ENCODE assay signal across 19 cellular contexts in the genomic region with DNA sequence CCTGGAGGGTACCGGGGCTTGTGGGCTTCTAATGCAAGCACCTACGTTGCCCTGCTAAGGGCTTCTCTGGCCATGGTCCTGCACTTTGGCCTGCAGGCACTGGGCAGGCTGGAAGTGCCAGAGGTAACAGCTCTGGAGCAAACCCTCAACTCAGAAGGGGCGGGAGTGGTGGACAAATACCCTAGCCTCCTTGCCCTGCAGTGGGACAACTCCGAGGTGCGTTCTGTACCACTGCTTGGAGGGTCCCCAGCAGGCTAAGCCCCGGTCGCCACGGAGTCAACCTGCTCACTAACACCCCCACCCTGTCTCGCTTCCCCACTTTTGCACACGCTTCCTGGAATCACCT. TPM values are rescaled to one million over a fixed set of nuclear protein-coding genes. Genes with fewer than 3 reads are reported as not detected.
"Had no signal": no experiment of that assay in that cellular context is flagged by ENCODE, and none has a peak within 500 bp of the region (broad histone marks: within the 10 kb centered on the region; RNA-seq: fewer than 3 reads in every experiment).

No MANE protein-coding gene starts in this region.

- H3K36me3 Mint-ChIP-seq: WTC11 had no signal

- H3K9me3 ChIP-seq: heart left ventricle, tibial nerve, uterus had no signal

- H3K9me3 Mint-ChIP-seq: nephron had no signal

- H3K27me3 ChIP-seq: uterus had no signal

- H3K27ac Mint-ChIP-seq: activated naive CD4-positive, alpha-beta T cell treated with anti-CD3 and anti-CD28 coated beads, Interleukin-2, amount 10 ng/mL, durations not matched to agents 7 days and 5 days; nephron; stimulated activated naive CD8-positive, alpha-beta T cell treated with anti-CD3 and anti-CD28 coated beads, Interleukin-15, Interleukin-2, amounts not matched to agents 100 ng/mL and 50 ng/mL, for 24 hours; WTC11 had no signal

- H3K4me1 Mint-ChIP-seq: activated naive CD4-positive, alpha-beta T cell treated with anti-CD3 and anti-CD28 coated beads, Interleukin-2, amount 10 ng/mL, durations not matched to agents 7 days and 5 days; WTC11 had no signal

- H3K4me3 Mint-ChIP-seq: activated naive CD4-positive, alpha-beta T cell treated with anti-CD3 and anti-CD28 coated beads, Interleukin-2, amount 10 ng/mL, durations not matched to agents 7 days and 5 days; activated T-cell treated with anti-CD3 and anti-CD28 coated beads, Interleukin-2, amount 50 U/mL, for 4 hours; nephron; stimulated activated naive CD8-positive, alpha-beta T cell treated with anti-CD3 and anti-CD28 coated beads, Interleukin-15, Interleukin-2, amounts not matched to agents 100 ng/mL and 50 ng/mL, for 24 hours; WTC11 had no signal

- H3K4me1 ChIP-seq: heart left ventricle, tibial nerve, uterus had no signal

- DNase-seq: activated CD4-positive, alpha-beta T cell treated with anti-CD3 and anti-CD28 coated beads, Interleukin-2, amount 50 U/mL, for 4 hours; activated CD8-positive, alpha-beta memory T cell treated with anti-CD3 and anti-CD28 coated beads for 24 hours; activated CD8-positive, alpha-beta memory T cell treated with anti-CD3 and anti-CD28 coated beads, Interleukin-2, amount 50 U/mL, for 4 hours; activated naive CD4-positive, alpha-beta T cell treated with anti-CD3 and anti-CD28 coated beads, Interleukin-2, amount 10 ng/mL, durations not matched to agents 7 days and 5 days; activated T-cell treated with anti-CD3 and anti-CD28 coated beads, Interleukin-2, amount 50 U/mL, for 4 hours; left ventricle myocardium superior; mammary epithelial cell; midbrain; occipital lobe; stimulated activated CD4-positive, alpha-beta T cell treated with anti-CD3 and anti-CD28 coated beads, Interleukin-4, amount 100 ng/mL, for 4 hours; substantia nigra; T-helper 9 cell had no signal

- H3K4me3 ChIP-seq: heart left ventricle, tibial nerve, uterus had no signal

- H3K27ac ChIP-seq: heart left ventricle, tibial nerve, uterus had no signal

- ATAC-seq: activated T-cell treated with anti-CD3 and anti-CD28 coated beads, Interleukin-2, amount 50 U/mL, for 4 hours; heart left ventricle; left ventricle myocardium superior; WTC11 had no signal

- H3K36me3 ChIP-seq: heart left ventricle, tibial nerve, uterus had no signal

RNA-seq across cellular contexts. Expression of a gene that starts 20.4 kb away (rescaled TPM):
- total RNA-seq: fibroblast of villous mesenchyme had no signal
